Comparison of ENCODE assay signal across 19 cellular contexts in the genomic region with DNA sequence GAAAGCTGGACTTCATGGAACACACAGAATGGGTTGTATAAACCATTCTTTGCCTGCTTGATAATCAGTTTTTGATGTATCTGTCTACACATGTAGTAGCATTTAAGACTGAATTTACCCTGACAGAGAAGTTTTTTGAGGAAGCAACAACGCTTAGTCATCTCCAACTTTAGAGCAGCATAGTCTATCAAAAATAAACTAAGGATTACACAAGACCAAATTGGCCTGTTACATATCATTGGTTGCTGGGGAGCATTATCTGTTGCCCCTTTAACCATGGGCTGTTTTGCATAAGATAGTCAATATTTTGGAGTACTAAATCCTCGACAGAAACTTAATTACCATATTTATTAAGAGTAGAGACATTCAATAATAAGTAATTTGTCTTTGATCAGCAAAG.
DNase-seq lines count a peak whose midpoint lies in the region; FAIRE-seq and TF ChIP-seq lines count a peak whose summit lies in the region.
"Had no signal": no experiment of that assay in that cellular context is flagged by ENCODE, and none has a peak within 500 bp of the region (broad histone marks: within the 10 kb centered on the region; RNA-seq: fewer than 3 reads in every experiment).

No MANE protein-coding gene starts in this region.

- H3K36me3 ChIP-seq in bronchial epithelial cell (ENCODE audit: control insufficient read depth, insufficient read depth, low read length), result no peaks in the 10 kb centered on the region
- H3K36me3 ChIP-seq in mesenchymal stem cell (ENCODE audit: control insufficient read depth in 1 of 2, insufficient read depth in 2 of 2, low read depth in 1 of 2, low read length in 2 of 2), result no peaks in the 10 kb centered on the region
- H3K36me3 ChIP-seq in esophagus squamous epithelium, result no peaks in the 10 kb centered on the region
- H3K36me3 ChIP-seq: BLaER1 treated with 17β-estradiol and CSF1 and Interleukin-3, amounts not matched to agents 10 nM and 100 nM; Peyer's patch had no signal

- DNase-seq in SIG-M5 treated with dmso at 0.1 percent for 504 hours (lab: John Stamatoyannopoulos, UW; ENCODE audit: unreplicated experiment), result peak; percentile 13
- DNase-seq in SIG-M5 (lab: John Stamatoyannopoulos, UW), result no peak
- peak; percentile 52 for DNase-seq in NOMO-1 treated with dmso at 0.1 percent for 144 hours (lab: John Stamatoyannopoulos, UW; ENCODE audit: unreplicated experiment)
- DNase-seq in bronchial epithelial cell (ENCODE audit: low read depth), result peak; percentile 22
- peak; percentile 0 for DNase-seq in mesenchymal stem cell
- DNase-seq in esophagus squamous epithelium (lab: John Stamatoyannopoulos, UW), result no peak
- no peak for DNase-seq in activated naive CD4-positive, alpha-beta T cell treated with anti-CD3 and anti-CD28 coated beads for 36 hours
- no peak for DNase-seq in HT-29 (ENCODE audit: low spot score)
- DNase-seq: Caco-2; CD4-positive, alpha-beta memory T cell; DMS 273 treated with DMSO at 0.1 percent for 48 hours; DMS79 treated with DMSO at 0.1 percent for 48 hours; MM.1S; NCI-H1694; NCI-H446; NCI-H526; Peyer's patch had no signal

- H3K4me1 Mint-ChIP-seq in activated naive CD4-positive, alpha-beta T cell treated with anti-CD3 and anti-CD28 coated beads for 36 hours (ENCODE audit: low read depth), result no peaks in the 10 kb centered on the region
- H3K4me1 Mint-ChIP-seq: CD4-positive, alpha-beta memory T cell had no signal

- no peaks in the 10 kb centered on the region for H3K9me3 ChIP-seq in mesenchymal stem cell (ENCODE audit: control insufficient read depth, low read length)
- H3K9me3 ChIP-seq in esophagus squamous epithelium, result no peaks in the 10 kb centered on the region
- H3K9me3 ChIP-seq: Caco-2, Peyer's patch had no signal

- no peak for FAIRE-seq in bronchial epithelial cell (lab: Jason Lieb, UNC)

- no peak overlapping the region for H2BK5ac ChIP-seq in mesenchymal stem cell (ENCODE audit: low read depth, low read length, poor library complexity, severe bottlenecking)

- H3K4me3 ChIP-seq in bronchial epithelial cell (ENCODE audit: low read depth, low read length) (no peak overlapping the region), mesenchymal stem cell (ENCODE audit: insufficient read depth in 1 of 2, low read depth in 1 of 2, low read length in 2 of 2) (no peak overlapping the region), esophagus squamous epithelium (no peak overlapping the region)
- H3K4me3 ChIP-seq: BLaER1 treated with 17β-estradiol and CSF1 and Interleukin-3, amounts not matched to agents 10 nM and 100 nM; Peyer's patch had no signal

- H3K27ac Mint-ChIP-seq in activated naive CD4-positive, alpha-beta T cell treated with anti-CD3 and anti-CD28 coated beads for 36 hours, result no peak overlapping the region
- H3K27ac Mint-ChIP-seq: CD4-positive, alpha-beta memory T cell had no signal

- H3K4ac ChIP-seq in mesenchymal stem cell (ENCODE audit: low read depth in 1 of 2, low read length in 2 of 2), result no peak overlapping the region

- no peak overlapping the region for H2AK5ac ChIP-seq in mesenchymal stem cell (ENCODE audit: low read length, severe bottlenecking)

- H3K23ac ChIP-seq in mesenchymal stem cell (ENCODE audit: low read length in 2 of 2), result no peak overlapping the region

- CTCF ChIA-PET in activated naive CD4-positive, alpha-beta T cell treated with anti-CD3 and anti-CD28 coated beads for 36 hours (lab: Charles Lee), result no interaction called here

- WGBS in mesenchymal stem cell, result no CpG with 5 or more reads among the region's 2 CpGs
- 31 to 49% methylated on average over 2 of the region's 2 CpGs for WGBS in esophagus squamous epithelium, 2 donors

- no peak overlapping the region for H3K14ac ChIP-seq in mesenchymal stem cell (ENCODE audit: low read length in 2 of 2)

- H3K4me1 ChIP-seq in mesenchymal stem cell (ENCODE audit: control insufficient read depth, insufficient read depth, low read depth, low read length) (no peaks in the 10 kb centered on the region), esophagus squamous epithelium (no peaks in the 10 kb centered on the region)
- H3K4me1 ChIP-seq: Caco-2, Peyer's patch had no signal

- no peak overlapping the region for H3K9ac ChIP-seq in mesenchymal stem cell (ENCODE audit: low read length)

- no peak overlapping the region for H2BK15ac ChIP-seq in mesenchymal stem cell (ENCODE audit: low read depth, poor library complexity, severe bottlenecking)

- no peak overlapping the region for H4K91ac ChIP-seq in mesenchymal stem cell (ENCODE audit: low read length)

- no peak overlapping the region for H2BK12ac ChIP-seq in mesenchymal stem cell (ENCODE audit: low read length in 2 of 2)

- H3K4me2 ChIP-seq in mesenchymal stem cell (ENCODE audit: low read length, poor library complexity, severe bottlenecking), result no peak overlapping the region

- H3K9me3 Mint-ChIP-seq in activated naive CD4-positive, alpha-beta T cell treated with anti-CD3 and anti-CD28 coated beads for 36 hours, result no peaks in the 10 kb centered on the region

- no peak overlapping the region for H2AFZ ChIP-seq in mesenchymal stem cell (ENCODE audit: low read depth, low read length)

- no peak for TF ChIP-seq CTCF in bronchial epithelial cell (IDR thresholded peaks at IDR 0.05; ENCODE audit: insufficient read depth, low read length, severe bottlenecking)
- no peak for TF ChIP-seq CTCF in esophagus squamous epithelium (IDR thresholded peaks at IDR 0.05)

- H3K79me1 ChIP-seq in mesenchymal stem cell (replicated peaks; ENCODE audit: low read length, poor library complexity, severe bottlenecking), result no peaks in the 10 kb centered on the region

- no peak overlapping the region for H2BK120ac ChIP-seq in mesenchymal stem cell (ENCODE audit: low read depth, low read length)

- no peak overlapping the region for H3K27ac ChIP-seq in mesenchymal stem cell (ENCODE audit: low read length, poor library complexity, severe bottlenecking)
- H3K27ac ChIP-seq in esophagus squamous epithelium, result no peak overlapping the region
- H3K27ac ChIP-seq: 22Rv1, Peyer's patch had no signal

- no peak overlapping the region for H3K18ac ChIP-seq in mesenchymal stem cell (ENCODE audit: low read depth in 1 of 2, low read length in 2 of 2)

- H3K27me3 Mint-ChIP-seq in activated naive CD4-positive, alpha-beta T cell treated with anti-CD3 and anti-CD28 coated beads for 36 hours (ENCODE audit: low read depth), result no peaks in the 10 kb centered on the region
- H3K27me3 Mint-ChIP-seq: CD4-positive, alpha-beta memory T cell had no signal

- no peaks in the 10 kb centered on the region for H3K27me3 ChIP-seq in bronchial epithelial cell (ENCODE audit: control insufficient read depth, insufficient read depth, low read length)
- no peaks in the 10 kb centered on the region for H3K27me3 ChIP-seq in mesenchymal stem cell (ENCODE audit: control insufficient read depth in 1 of 2, insufficient read depth in 1 of 2, low read length in 2 of 2)
- no peaks in the 10 kb centered on the region for H3K27me3 ChIP-seq in esophagus squamous epithelium
- H3K27me3 ChIP-seq: Peyer's patch had no signal

- H3K4me3 Mint-ChIP-seq in activated naive CD4-positive, alpha-beta T cell treated with anti-CD3 and anti-CD28 coated beads for 36 hours, result no peak overlapping the region
- H3K4me3 Mint-ChIP-seq: CD4-positive, alpha-beta memory T cell had no signal

- TF ChIP-seq POLR2A in esophagus squamous epithelium (IDR thresholded peaks at IDR 0.05), result no peak

- no peaks in the 10 kb centered on the region for H3K36me3 Mint-ChIP-seq in activated naive CD4-positive, alpha-beta T cell treated with anti-CD3 and anti-CD28 coated beads for 36 hours (ENCODE audit: low read depth)
- H3K36me3 Mint-ChIP-seq: CD4-positive, alpha-beta memory T cell had no signal

- intact Hi-C loops in esophagus squamous epithelium (cut with DNase I), result no loop called here
- intact Hi-C loops in activated naive CD4-positive, alpha-beta T cell treated with anti-CD3 and anti-CD28 coated beads for 36 hours (cut with micrococcal nuclease), result no loop called here

- H4K8ac ChIP-seq in mesenchymal stem cell (ENCODE audit: low read length), result no peak overlapping the region

Comparison
In these comparisons a context has a peak if more than half of its experiments do, and no peak if none do; other contexts are left out.
1. DNase-seq: peak in SIG-M5 treated with dmso at 0.1 percent for 504 hours (single experiment), NOMO-1 treated with dmso at 0.1 percent for 144 hours (single experiment), bronchial epithelial cell (single experiment) and mesenchymal stem cell (single experiment); none in SIG-M5 (single experiment), esophagus squamous epithelium (single experiment), activated naive CD4-positive, alpha-beta T cell treated with anti-CD3 and anti-CD28 coated beads for 36 hours (single experiment) and HT-29 (single experiment).